In the genomic region with DNA sequence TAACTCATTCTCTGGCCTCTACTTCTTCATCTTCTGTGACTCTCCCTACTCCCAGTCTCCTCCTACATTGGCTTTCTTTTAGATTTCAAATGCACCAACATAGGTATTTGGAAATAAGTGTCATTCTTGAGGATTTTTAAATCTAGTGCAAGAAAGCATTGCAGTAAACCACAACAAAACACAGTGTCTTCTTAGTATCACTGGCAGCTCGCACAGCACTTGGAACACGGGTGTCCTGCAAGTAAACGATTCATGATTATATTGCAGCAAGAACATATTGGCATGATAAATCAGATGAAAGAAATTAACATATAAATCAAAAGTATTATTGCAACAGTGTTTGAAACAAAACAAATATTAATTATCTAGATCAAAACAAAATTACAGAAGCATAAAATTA, we compare ENCODE assay signal across 33 cellular contexts. TPM values are rescaled to one million over a fixed set of nuclear protein-coding genes. Genes with fewer than 3 reads are reported as not detected.
DNase-seq lines count a peak whose midpoint lies in the region; ATAC-seq, FAIRE-seq and TF ChIP-seq lines count a peak whose summit lies in the region.
"Had no signal": no experiment of that assay in that cellular context is flagged by ENCODE, and none has a peak within 500 bp of the region (broad histone marks: within the 10 kb centered on the region; RNA-seq: fewer than 3 reads in every experiment).

No MANE protein-coding gene starts in this region.

- H2AK5ac ChIP-seq in H1 (ENCODE audit: low read depth, low read length), result no peak overlapping the region

- H3K27me3 ChIP-seq in H1 (replicated peaks in 1 of 4; ENCODE audit: control insufficient read depth in 3 of 4, extremely low read depth in 1 of 4, insufficient read depth in 3 of 4, low read length in 3 of 4), result no peaks in the 10 kb centered on the region
- H3K27me3 ChIP-seq in foreskin keratinocyte, result no peaks in the 10 kb centered on the region
- H3K27me3 ChIP-seq: BLaER1 treated with 17β-estradiol and CSF1 and Interleukin-3, amounts not matched to agents 10 nM and 100 nM had no signal

- no peaks in the 10 kb centered on the region for H3K79me2 ChIP-seq in H1 (ENCODE audit: control insufficient read depth in 1 of 2, insufficient read depth in 2 of 2, low read length in 2 of 2)

- no peak overlapping the region for H2BK12ac ChIP-seq in H1 (ENCODE audit: low read depth, low read length)

- H3K14ac ChIP-seq in H1 (ENCODE audit: insufficient read length), result no peak overlapping the region

- 91% methylated on average over 3 of the region's 3 CpGs; no CpG with 5 or more reads in 1 of the 2 experiments for WGBS in H1 (ENCODE audit: extremely low coverage in 1 of 2, insufficient coverage in 1 of 2, insufficient read length in 1 of 2, insufficient replicate concordance in 2 of 2, low coverage in 1 of 2, low lambda C conversion rate in 2 of 2, missing lambda C conversion rate in 1 of 2), 2 experiments

- 0 out of 4 replicates have a peak, but pooled peaks cover 0 to 2% of the 10 kb centered on the region in 2 experiments for H3K9me3 ChIP-seq in H1 (ENCODE audit: insufficient read depth in 2 of 2, low read depth in 1 of 2, low read length in 1 of 2)
- H3K9me3 ChIP-seq: HAP-1 had no signal

- no peak overlapping the region for H2BK15ac ChIP-seq in H1 (ENCODE audit: low read length)

- H3K9ac ChIP-seq in H1 (replicated peaks in 1 of 4; ENCODE audit: extremely low read depth in 1 of 4, low read depth in 3 of 4, low read length in 3 of 4), result no peak overlapping the region
- H3K9ac ChIP-seq: BLaER1 treated with 17β-estradiol and CSF1 and Interleukin-3, amounts not matched to agents 10 nM and 100 nM had no signal

- peaks cover 44% of the 10 kb centered on the region for H3K4me1 Mint-ChIP-seq in stimulated activated naive CD8-positive, alpha-beta T cell treated with anti-CD3 and anti-CD28 coated beads, Interleukin-15, Interleukin-2, amounts not matched to agents 100 ng/mL and 50 ng/mL, for 24 hours (ENCODE audit: low read depth)
- H3K4me1 Mint-ChIP-seq in activated CD8-positive, alpha-beta T cell treated with anti-CD3 and anti-CD28 coated beads, Interleukin-2, amount 10 ng/mL, durations not matched to agents 7 days and 5 days (ENCODE audit: low read depth), result peaks cover 64% of the 10 kb centered on the region
- H3K4me1 Mint-ChIP-seq: CD4-positive, alpha-beta memory T cell had no signal

- TF ChIP-seq RAD21 in H1 (IDR thresholded peaks at IDR 0.05 in 1 of 2, conservative IDR thresholded peaks at IDR 0.05 in 1 of 2; ENCODE audit: low read depth in 2 of 2, low read length in 2 of 2), result no peak

- H4K5ac ChIP-seq in H1 (ENCODE audit: insufficient read length, low read depth, low read length), result no peak overlapping the region

- no peak for DNase-seq in stimulated activated naive CD8-positive, alpha-beta T cell treated with anti-CD3 and anti-CD28 coated beads, Interleukin-15, Interleukin-2, amounts not matched to agents 100 U/mL and 50 U/mL, for 24 hours
- DNase-seq in activated CD8-positive, alpha-beta T cell treated with anti-CD3 and anti-CD28 coated beads, Interleukin-2, amount 10 ng/mL, durations not matched to agents 7 days and 5 days, result no peak
- DNase-seq in H1 (ENCODE audit: low read depth in 1 of 2, low spot score in 2 of 2), result no peak
- no peak for DNase-seq in NCI-H2171 (lab: John Stamatoyannopoulos, UW)
- no peak for DNase-seq in cardiac septum (ENCODE audit: low spot score)
- no peak for DNase-seq in foreskin keratinocyte
- DNase-seq: AML-193; CD4-positive, alpha-beta memory T cell; DMS 273 treated with DMSO at 0.1 percent for 48 hours; DMS79; EL; GDM1; HFFc6; Kasumi-1; MV-4-11; NCI-H1105; NCI-H1436 treated with DMSO at 0.1 percent for 48 hours; NCI-H1930; NCI-H2107; NCI-H446; NCI-H526; NCI-H82; NK-92 treated with Interleukin-12 subunit alpha and Interleukin-12 subunit beta, amount 100 ng/mL, for 24 hours; SHP77 had no signal

- H3K36me3 Mint-ChIP-seq in stimulated activated naive CD8-positive, alpha-beta T cell treated with anti-CD3 and anti-CD28 coated beads, Interleukin-15, Interleukin-2, amounts not matched to agents 100 ng/mL and 50 ng/mL, for 24 hours (ENCODE audit: low read depth), result peaks cover 43% of the 10 kb centered on the region
- peaks cover 71% of the 10 kb centered on the region for H3K36me3 Mint-ChIP-seq in activated CD8-positive, alpha-beta T cell treated with anti-CD3 and anti-CD28 coated beads, Interleukin-2, amount 10 ng/mL, durations not matched to agents 7 days and 5 days (ENCODE audit: low read depth)
- H3K36me3 Mint-ChIP-seq: CD4-positive, alpha-beta memory T cell had no signal

- no peak overlapping the region for H3K4me2 ChIP-seq in H1 (ENCODE audit: insufficient read depth in 1 of 2, low read depth in 2 of 2, low read length in 2 of 2)
- H3K4me2 ChIP-seq: BLaER1 treated with 17β-estradiol and CSF1 and Interleukin-3, amounts not matched to agents 10 nM and 100 nM; GM23338 had no signal

- peak overlapping the region; percentile 63 for H3K4me3 Mint-ChIP-seq in stimulated activated naive CD8-positive, alpha-beta T cell treated with anti-CD3 and anti-CD28 coated beads, Interleukin-15, Interleukin-2, amounts not matched to agents 100 ng/mL and 50 ng/mL, for 24 hours
- H3K4me3 Mint-ChIP-seq in activated CD8-positive, alpha-beta T cell treated with anti-CD3 and anti-CD28 coated beads, Interleukin-2, amount 10 ng/mL, durations not matched to agents 7 days and 5 days, result peak overlapping the region; percentile 47
- H3K4me3 Mint-ChIP-seq: CD4-positive, alpha-beta memory T cell; GM23338; HFFc6 had no signal

- H3K36me3 ChIP-seq in H1 (ENCODE audit: control insufficient read depth in 2 of 4, insufficient read depth in 4 of 4, low read length in 3 of 4), result no peaks in the 10 kb centered on the region
- H3K36me3 ChIP-seq: BLaER1 treated with 17β-estradiol and CSF1 and Interleukin-3, amounts not matched to agents 10 nM and 100 nM; HAP-1 had no signal

- H3K4me3 ChIP-seq in H1 (ENCODE audit: extremely low read depth in 1 of 4, insufficient read depth in 2 of 4, low read depth in 3 of 4, low read length in 4 of 4), result no peak overlapping the region
- H3K4me3 ChIP-seq: BLaER1 treated with 17β-estradiol and CSF1 and Interleukin-3, amounts not matched to agents 10 nM and 100 nM; GM12878; GM23338; HAP-1; K562 had no signal

- TF ChIP-seq CTCF in H1 (IDR thresholded peaks at IDR 0.05; ENCODE audit: control extremely low read depth in 1 of 3, insufficient read depth in 1 of 3, low read depth in 1 of 3, low read length in 3 of 3) (no peak), foreskin keratinocyte (conservative IDR thresholded peaks at IDR 0.05) (no peak)

- H3K18ac ChIP-seq in H1 (ENCODE audit: extremely low read depth, low read length), result no peak overlapping the region

- peak overlapping the region; percentile 4; the same call in 1 of the 2 replicates for H2AFZ ChIP-seq in H1 (ENCODE audit: low read length)
- H2AFZ ChIP-seq: GM23338 had no signal

- H4K91ac ChIP-seq in H1 (replicated peaks; ENCODE audit: insufficient read length, low read length), result no peak overlapping the region

- H3K27ac Mint-ChIP-seq in stimulated activated naive CD8-positive, alpha-beta T cell treated with anti-CD3 and anti-CD28 coated beads, Interleukin-15, Interleukin-2, amounts not matched to agents 100 ng/mL and 50 ng/mL, for 24 hours, result peak overlapping the region; percentile 53
- peak overlapping the region; percentile 75 for H3K27ac Mint-ChIP-seq in activated CD8-positive, alpha-beta T cell treated with anti-CD3 and anti-CD28 coated beads, Interleukin-2, amount 10 ng/mL, durations not matched to agents 7 days and 5 days
- H3K27ac Mint-ChIP-seq: CD4-positive, alpha-beta memory T cell; GM23338; HFFc6 had no signal

- no peaks in the 10 kb centered on the region for H4K20me1 ChIP-seq in H1 (replicated peaks in 1 of 2; ENCODE audit: control insufficient read depth in 1 of 2, insufficient read depth in 2 of 2, low read length in 2 of 2)
- H4K20me1 ChIP-seq: BLaER1 treated with 17β-estradiol and CSF1 and Interleukin-3, amounts not matched to agents 10 nM and 100 nM had no signal

- H3K4me1 ChIP-seq in H1 (replicated peaks in 1 of 4; ENCODE audit: control insufficient read depth in 3 of 4, insufficient read depth in 4 of 4, low read length in 3 of 4) (no peaks in the 10 kb centered on the region), foreskin keratinocyte (no peaks in the 10 kb centered on the region)
- H3K4me1 ChIP-seq: BLaER1 treated with 17β-estradiol and CSF1 and Interleukin-3, amounts not matched to agents 10 nM and 100 nM; HAP-1 had no signal

- H3K79me1 ChIP-seq in H1 (ENCODE audit: low read depth, low read length), result no peaks in the 10 kb centered on the region

- no peak for FAIRE-seq in H1 (lab: Jason Lieb, UNC)
- FAIRE-seq: A204.1, GM12878, K562 had no signal

- no peak overlapping the region for H3K56ac ChIP-seq in H1 (replicated peaks; ENCODE audit: insufficient read length, low read depth, low read length)

- H3K27me3 Mint-ChIP-seq in stimulated activated naive CD8-positive, alpha-beta T cell treated with anti-CD3 and anti-CD28 coated beads, Interleukin-15, Interleukin-2, amounts not matched to agents 100 ng/mL and 50 ng/mL, for 24 hours, result no peaks in the 10 kb centered on the region
- H3K27me3 Mint-ChIP-seq in activated CD8-positive, alpha-beta T cell treated with anti-CD3 and anti-CD28 coated beads, Interleukin-2, amount 10 ng/mL, durations not matched to agents 7 days and 5 days (ENCODE audit: low read depth), result no peaks in the 10 kb centered on the region

- POLR2A ChIA-PET in activated CD8-positive, alpha-beta T cell treated with anti-CD3 and anti-CD28 coated beads, Interleukin-2, amount 10 ng/mL, durations not matched to agents 7 days and 5 days (lab: Charles Lee), result no interaction called here
- POLR2A ChIA-PET in H1 (lab: Charles Lee; ENCODE audit: partially characterized antibody), result no interaction called here

- no peak overlapping the region for H2BK5ac ChIP-seq in H1 (ENCODE audit: low read depth, low read length)

- no peak for TF ChIP-seq POLR2A in H1 (IDR thresholded peaks at IDR 0.05; ENCODE audit: control extremely low read depth in 1 of 2, low read depth in 2 of 2, low read length in 2 of 2)

- H3K9me3 Mint-ChIP-seq in stimulated activated naive CD8-positive, alpha-beta T cell treated with anti-CD3 and anti-CD28 coated beads, Interleukin-15, Interleukin-2, amounts not matched to agents 100 ng/mL and 50 ng/mL, for 24 hours, result no peaks in the 10 kb centered on the region
- no peaks in the 10 kb centered on the region for H3K9me3 Mint-ChIP-seq in activated CD8-positive, alpha-beta T cell treated with anti-CD3 and anti-CD28 coated beads, Interleukin-2, amount 10 ng/mL, durations not matched to agents 7 days and 5 days (ENCODE audit: insufficient read depth)
- H3K9me3 Mint-ChIP-seq: CD4-positive, alpha-beta memory T cell; GM23338; HFFc6 had no signal

- no peak overlapping the region for H2BK120ac ChIP-seq in H1 (replicated peaks; ENCODE audit: low read depth, low read length)

- no peak overlapping the region for H3K23ac ChIP-seq in H1 (ENCODE audit: insufficient read length)

- intact Hi-C loops in cardiac septum (cut with DNase I), result no loop called here

- no peak for ATAC-seq in stimulated activated naive CD8-positive, alpha-beta T cell treated with anti-CD3 and anti-CD28 coated beads, Interleukin-15, Interleukin-2, amounts not matched to agents 100 U/mL and 50 U/mL, for 24 hours
- peak; percentile 54 for ATAC-seq in activated CD8-positive, alpha-beta T cell treated with anti-CD3 and anti-CD28 coated beads, Interleukin-2, amount 10 ng/mL, durations not matched to agents 7 days and 5 days
- no peak for ATAC-seq in foreskin keratinocyte
- ATAC-seq: GM12878, GM23338, K562, Panc1 had no signal

- CTCF ChIA-PET in activated CD8-positive, alpha-beta T cell treated with anti-CD3 and anti-CD28 coated beads, Interleukin-2, amount 10 ng/mL, durations not matched to agents 7 days and 5 days (lab: Charles Lee), result interaction anchor here (2.1 kb wide), 1 partner anchor 201 kb away, joined by 8 read pairs; no protein-coding TSS in a partner anchor
- CTCF ChIA-PET in H1 (lab: Charles Lee; ENCODE audit: partially characterized antibody), result no interaction called here

- H3K27ac ChIP-seq in H1 (ENCODE audit: low read depth, low read length), result no peak overlapping the region
- no peak overlapping the region for H3K27ac ChIP-seq in foreskin keratinocyte
- H3K27ac ChIP-seq: BLaER1 treated with 17β-estradiol and CSF1 and Interleukin-3, amounts not matched to agents 10 nM and 100 nM; RWPE1 had no signal

- H2BK20ac ChIP-seq in H1 (ENCODE audit: low read length), result no peak overlapping the region

- H3K4ac ChIP-seq in H1 (replicated peaks; ENCODE audit: insufficient read length, low read depth, low read length), result no peak overlapping the region

- H3K23me2 ChIP-seq in H1 (ENCODE audit: low read depth, low read length), result no peaks in the 10 kb centered on the region

- no peak for TF ChIP-seq EP300 in H1 (IDR thresholded peaks at IDR 0.05; ENCODE audit: borderline replicate concordance in 1 of 2, low read depth in 2 of 2, low read length in 2 of 2)

- H4K8ac ChIP-seq in H1 (ENCODE audit: extremely low read depth, insufficient read depth, low read length), result no peak overlapping the region

RNA-seq across cellular contexts. Expression of gene MAGOHB, which starts 45.6 kb away (rescaled TPM):
- total RNA-seq in activated CD8-positive, alpha-beta T cell treated with anti-CD3 and anti-CD28 coated beads, Interleukin-2, amount 10 ng/mL, durations not matched to agents 7 days and 5 days, result 10 to 100 TPM; 73.9 to 76.9 TPM
- 51.9 and 53.7 TPM in 2 replicates for total RNA-seq in H1 (2021; fragmentation: NEBNext Ultra II Directional; extraction: Animal tissue kit (Norgen Biotek cat#: 25700))
- 6.6 and 21.5 TPM in 2 replicates for polyA plus RNA-seq in H1 (2011; rRNA removed)
- polyA plus RNA-seq in H1 (2011; cell fraction: cytosol; rRNA removed), result 23.5 TPM
- 3.8 TPM for polyA plus RNA-seq in H1 (2011; cell fraction: nucleus; rRNA removed)
- 38.7 to 51.8 TPM (median 45.4 TPM) in 4 replicates for polyA plus RNA-seq in H1 (2012, experiment 1 of 2)
- 10.9 TPM for polyA plus RNA-seq in H1 (2012, experiment 2 of 2)
- 33.3 TPM for polyA plus RNA-seq in H1 (2013, experiment 1 of 2)
- 36.7 TPM for polyA plus RNA-seq in H1 (2013, experiment 2 of 2)
- 12.0 and 12.1 TPM in 2 replicates for polyA minus RNA-seq in H1 (2011; rRNA and poly(A)+ RNA removed)
- polyA minus RNA-seq in H1 (2011; cell fraction: cytosol; rRNA and poly(A)+ RNA removed), result 7.5 TPM
- polyA minus RNA-seq in H1 (2011; cell fraction: nucleus; rRNA and poly(A)+ RNA removed), result 45.9 TPM
- 11.7 TPM for total RNA-seq in cardiac septum
- total RNA-seq in foreskin keratinocyte, result 44.5 and 48.3 TPM in 2 replicates
- 58.2 and 60.4 TPM in 2 replicates for polyA plus RNA-seq in foreskin keratinocyte
